24 cellular contexts compared by ENCODE assay signal in genomic region chr22:41567452-41567768, GRCh38. TPM values are rescaled to one million over a fixed set of nuclear protein-coding genes. Genes with fewer than 3 reads are reported as not detected.
DNase-seq lines count a peak whose midpoint lies in the region; ATAC-seq, FAIRE-seq and TF ChIP-seq lines count a peak whose summit lies in the region.
"Had no signal": no experiment of that assay in that cellular context is flagged by ENCODE, and none has a peak within 500 bp of the region (broad histone marks: within the 10 kb centered on the region; RNA-seq: fewer than 3 reads in every experiment).

No MANE protein-coding gene starts in this region.

- H4K20me1 ChIP-seq in K562 (replicated peaks; ENCODE audit: control insufficient read depth, insufficient read depth, low read length): no peaks in the 10 kb centered on the region

- no peak overlapping the region for H3K4me3 Mint-ChIP-seq in WTC11

- no peak overlapping the region for H3K27ac Mint-ChIP-seq in WTC11

- no peak for FAIRE-seq in K562 (lab: Jason Lieb, UNC)
- FAIRE-seq: A549, D721Med, GM18507, RCC 7860 had no signal

- H3K36me3 ChIP-seq in K562 (ENCODE audit: control insufficient read depth, insufficient read depth, low read length) (no peaks in the 10 kb centered on the region), vagina (no peaks in the 10 kb centered on the region)
- H3K36me3 ChIP-seq: BE2C had no signal

- H3K79me2 ChIP-seq in K562 (ENCODE audit: control insufficient read depth, insufficient read depth, low read length): no peaks in the 10 kb centered on the region

- 48% methylated on average over 3 of the region's 3 CpGs for WGBS in right cardiac atrium
- WGBS in K562 (ENCODE audit: insufficient coverage, low coverage, missing lambda C conversion rate): 84% methylated on average over 2 of the region's 3 CpGs

- in situ Hi-C loops in K562 (cut with MboI): no loop called here

- TF ChIP-seq POLR2A in K562 (conservative IDR thresholded peaks at IDR 0.05) (no peak), vagina (IDR thresholded peaks at IDR 0.05) (no peak)

- H3K36me3 Mint-ChIP-seq in WTC11: no peaks in the 10 kb centered on the region

- POLR2A ChIA-PET in K562 (lab: Yijun Ruan, JAX) (interaction anchor here (0.8 to 1.1 kb wide), 2 partner anchors 10 to 22 kb away, joined by 3 read pairs; partner anchors contain the start of gene PMM1), WTC11 (lab: Charles Lee) (no interaction called here)

- CTCF ChIA-PET in K562 (lab: Yijun Ruan, JAX; ENCODE audit: low intra/inter-chr PET ratio) (no interaction called here), WTC11 (lab: Charles Lee) (interaction anchor here (0.7 to 4.3 kb wide), 5 partner anchors 10 to 164 kb away, joined by 3 to 28 read pairs (median 5); no protein-coding TSS in a partner anchor)

- ATAC-seq in right cardiac atrium (no peak), left cardiac atrium (no peak), K562 (no peak), sciatic nerve (peak; percentile 24), WTC11 (no peak)
- ATAC-seq: A549 had no signal

- H3K27me3 ChIP-seq in right cardiac atrium (ENCODE audit: control insufficient read depth, insufficient read depth) (no peaks in the 10 kb centered on the region), K562 (ENCODE audit: control insufficient read depth in 2 of 2, insufficient read depth in 2 of 2, low read length in 2 of 2) (no peaks in the 10 kb centered on the region), vagina (no peaks in the 10 kb centered on the region)
- H3K27me3 ChIP-seq: BE2C had no signal

- H3K9me3 ChIP-seq in right cardiac atrium (ENCODE audit: control insufficient read depth, low read length) (no peaks in the 10 kb centered on the region), K562 (replicated peaks; ENCODE audit: control insufficient read depth, insufficient read depth, low read depth, low read length) (no peaks in the 10 kb centered on the region), vagina (no peaks in the 10 kb centered on the region)
- H3K9me3 ChIP-seq: A549, BE2C had no signal

- no TSS peak for BruUV-seq in K562 (replicated peaks; lab: Mats Ljungman, UMichigan)

- H3K27ac ChIP-seq in right cardiac atrium (ENCODE audit: low read length) (peak overlapping the region; percentile 13), K562 (ENCODE audit: extremely low read depth, low read depth, low read length) (no peak overlapping the region), vagina (peak overlapping the region; percentile 94)

- TF ChIP-seq RAD21 in K562 (CRISPR knock-in tag; conservative IDR thresholded peaks at IDR 0.05 in 1 of 2, IDR thresholded peaks at IDR 0.05 in 1 of 2): no peak

- H3K4me1 ChIP-seq in right cardiac atrium (ENCODE audit: control insufficient read depth, insufficient read depth, low read length): peaks cover 12% of the 10 kb centered on the region
- peaks cover 22 to 43% of the 10 kb centered on the region in 2 experiments; a peak in 4 of 5 replicates for H3K4me1 ChIP-seq in K562 (replicated peaks in 1 of 2; ENCODE audit: control insufficient read depth in 2 of 2, insufficient read depth in 2 of 2, low read length in 2 of 2)
- H3K4me1 ChIP-seq in vagina: peaks cover 33% of the 10 kb centered on the region

- no peak overlapping the region for H3K9ac ChIP-seq in K562 (ENCODE audit: insufficient read depth in 1 of 2, low read depth in 2 of 2, low read length in 2 of 2)

- H3K4me1 Mint-ChIP-seq in WTC11: peaks cover 9% of the 10 kb centered on the region

- no peak overlapping the region for H2AFZ ChIP-seq in K562 (ENCODE audit: low read depth, low read length)

- TF ChIP-seq CTCF in K562 (IDR thresholded peaks at IDR 0.05 in 2 of 3, conservative IDR thresholded peaks at IDR 0.05 in 1 of 3; ENCODE audit: insufficient read depth in 2 of 3, low read depth in 1 of 3, low read length in 3 of 3): no peak
- TF ChIP-seq CTCF in vagina (IDR thresholded peaks at IDR 0.05): no peak
- no peak for TF ChIP-seq CTCF in WTC11 (IDR thresholded peaks at IDR 0.05)

- peaks cover 5% of the 10 kb centered on the region; the same call in 1 of the 2 replicates for H3K27me3 Mint-ChIP-seq in WTC11 (ENCODE audit: low read depth)

- H3K4me2 ChIP-seq in K562 (ENCODE audit: insufficient read depth, low read length): no peak overlapping the region
- H3K4me2 ChIP-seq: A549 had no signal

- H3K9me1 ChIP-seq in K562 (ENCODE audit: control insufficient read depth, insufficient read depth, low read length): no peaks in the 10 kb centered on the region

- H3K4me3 ChIP-seq in right cardiac atrium (ENCODE audit: low read length) (no peak overlapping the region), K562 (no peak overlapping the region), vagina (no peak overlapping the region)
- H3K4me3 ChIP-seq: A549 had no signal

- intact Hi-C loops in right cardiac atrium (cut with DNase I): no loop called here
- intact Hi-C loops in left cardiac atrium (cut with DNase I): no loop called here
- intact Hi-C loops in K562 (cut with micrococcal nuclease): no loop called here
- intact Hi-C loops in sciatic nerve (cut with DNase I): no loop called here
- intact Hi-C loops in vagina (cut with DNase I): no loop called here

- no peak for TF ChIP-seq EP300 in K562 (IDR thresholded peaks at IDR 0.05; ENCODE audit: low read length)

- no peaks in the 10 kb centered on the region for H3K9me3 Mint-ChIP-seq in WTC11

- DNase-seq in right cardiac atrium: no peak
- no peak for DNase-seq in left cardiac atrium
- DNase-seq in K562 (ENCODE audit: extremely low read depth in 1 of 4, low spot score in 3 of 4): no peak
- DNase-seq in sciatic nerve (ENCODE audit: low spot score): no peak
- DNase-seq in vagina (ENCODE audit: extremely low spot score in 2 of 2): no peak
- DNase-seq in WTC11 (ENCODE audit: low spot score): no peak
- no peak for DNase-seq in activated CD8-positive, alpha-beta memory T cell treated with anti-CD3 and anti-CD28 coated beads, Interleukin-2, amount 50 U/mL, for 4 hours
- no peak for DNase-seq in NCI-H1092 treated with DMSO at 0.1 percent for 48 hours (lab: John Stamatoyannopoulos, UW)
- DNase-seq: BE2C, DMS53, GDM1, KBM-7, MM.1S, NCI-H1048, NCI-H146, NCI-H2029, NCI-H226, NCI-H510A treated with DMSO at 0.1 percent for 48 hours, NCI-H774 had no signal

RNA-seq across cellular contexts. Expression of gene CSDC2, which starts 6.6 kb away (rescaled TPM):
- total RNA-seq in right cardiac atrium: 100 to 1,000 TPM; 274 to 342 (median 287) TPM
- polyA plus RNA-seq in right cardiac atrium: 309 TPM
- total RNA-seq in left cardiac atrium: 100 to 1,000 TPM; 165 to 217 TPM
- 0.16 TPM in 1 of 2 replicates, not detected in the other for total RNA-seq in K562 (2011; cell fraction: chromatin; rRNA removed; ENCODE audit: low replicate concordance)
- total RNA-seq in K562 (2011; cell fraction: nucleolus; rRNA removed): 0.13 TPM in 1 of 2 replicates, not detected in the other
- total RNA-seq in K562 (2011; cell fraction: nucleoplasm; rRNA removed): not detected in 2 replicates
- not detected in 2 replicates for total RNA-seq in K562 (2014; rRNA removed)
- total RNA-seq in K562 (2014; rRNA removed; fragmentation: Illumina TruSeq; extraction: Trizol): not detected in 2 replicates
- not detected in 2 replicates for total RNA-seq in K562 (2015; rRNA removed; fragmentation: Illumina TruSeq; extraction: Trizol)
- 0.09 and 0.11 TPM in 2 replicates for total RNA-seq in K562 (2021)
- not detected in 2 replicates for polyA plus RNA-seq in K562 (2011; rRNA removed)
- 0.01 and 0.06 TPM in 2 replicates for polyA plus RNA-seq in K562 (2011; cell fraction: cytosol; rRNA removed)
- 0.08 and 0.14 TPM in 2 replicates for polyA plus RNA-seq in K562 (2011; cell fraction: nucleus; rRNA removed)
- polyA plus RNA-seq in K562 (2012): 0.09 and 0.10 TPM in 2 replicates
- polyA plus RNA-seq in K562 (2014; fragmentation: Illumina TruSeq; extraction: Trizol): not detected in 2 replicates
- polyA plus RNA-seq in K562 (2014; fragmentation: Nextera tagmentation; extraction: Ambion mirVana): not detected
- 0.09 TPM in 1 of 2 replicates, not detected in the other for polyA plus RNA-seq in K562 (2014; rRNA removed)
- not detected in 2 replicates for polyA minus RNA-seq in K562 (2011; rRNA and poly(A)+ RNA removed)
- polyA minus RNA-seq in K562 (2011; cell fraction: cytosol; rRNA and poly(A)+ RNA removed): not detected in 2 replicates
- not detected in 2 replicates for polyA minus RNA-seq in K562 (2011; cell fraction: nucleus; rRNA and poly(A)+ RNA removed)
- 1.6 TPM for total RNA-seq in sciatic nerve
- 29.7 TPM for total RNA-seq in vagina
- total RNA-seq in WTC11 (2021): 1.1 to 1.9 TPM (median 1.7 TPM) in 3 replicates
- total RNA-seq: OCI-LY7 had no signal

RNA-seq across cellular contexts. Expression of gene PMM1, which starts 22.2 kb away (rescaled TPM):
- 10 to 100 TPM; 12.6 to 21.4 (median 18.3) TPM for total RNA-seq in right cardiac atrium
- 19.1 TPM for polyA plus RNA-seq in right cardiac atrium
- total RNA-seq in left cardiac atrium: 10 to 100 TPM; 13.0 to 22.1 TPM
- total RNA-seq in K562 (2011; cell fraction: chromatin; rRNA removed; ENCODE audit: low replicate concordance): 23.5 and 53.2 TPM in 2 replicates
- total RNA-seq in K562 (2011; cell fraction: nucleolus; rRNA removed): 46.5 and 48.8 TPM in 2 replicates
- total RNA-seq in K562 (2011; cell fraction: nucleoplasm; rRNA removed): 33.7 and 34.2 TPM in 2 replicates
- 17.9 and 20.3 TPM in 2 replicates for total RNA-seq in K562 (2014; rRNA removed)
- total RNA-seq in K562 (2014; rRNA removed; fragmentation: Illumina TruSeq; extraction: Trizol): 6.3 and 10.4 TPM in 2 replicates
- total RNA-seq in K562 (2015; rRNA removed; fragmentation: Illumina TruSeq; extraction: Trizol): 10.2 and 11.1 TPM in 2 replicates
- 24.5 and 26.3 TPM in 2 replicates for total RNA-seq in K562 (2021)
- 20.3 and 26.2 TPM in 2 replicates for polyA plus RNA-seq in K562 (2011; rRNA removed)
- polyA plus RNA-seq in K562 (2011; cell fraction: cytosol; rRNA removed): 31.2 and 32.2 TPM in 2 replicates
- polyA plus RNA-seq in K562 (2011; cell fraction: nucleus; rRNA removed): 46.1 and 57.4 TPM in 2 replicates
- 22.9 and 46.0 TPM in 2 replicates for polyA plus RNA-seq in K562 (2012)
- 21.1 and 27.8 TPM in 2 replicates for polyA plus RNA-seq in K562 (2014; fragmentation: Illumina TruSeq; extraction: Trizol)
- 10 to 100 TPM; 17.6 to 23.8 TPM for polyA plus RNA-seq in K562 (2014; fragmentation: Nextera tagmentation; extraction: Ambion mirVana)
- 28.8 and 31.7 TPM in 2 replicates for polyA plus RNA-seq in K562 (2014; rRNA removed)
- polyA minus RNA-seq in K562 (2011; rRNA and poly(A)+ RNA removed): 10.0 and 10.3 TPM in 2 replicates
- 10.3 and 11.6 TPM in 2 replicates for polyA minus RNA-seq in K562 (2011; cell fraction: cytosol; rRNA and poly(A)+ RNA removed)
- polyA minus RNA-seq in K562 (2011; cell fraction: nucleus; rRNA and poly(A)+ RNA removed): 11.8 and 15.1 TPM in 2 replicates
- 28.4 TPM for total RNA-seq in sciatic nerve
- total RNA-seq in vagina: 40.8 TPM
- 14.8 to 15.7 TPM (median 15.0 TPM) in 3 replicates for total RNA-seq in WTC11 (2021)

RNA-seq across cellular contexts. Expression of gene POLR3H, which starts 23.1 kb away (rescaled TPM):
- total RNA-seq in right cardiac atrium (10 to 100 TPM; 21.0 to 26.7 (median 25.3) TPM), left cardiac atrium (10 to 100 TPM; 25.0 to 34.0 TPM), K562 (2014; rRNA removed) (14.2 and 14.3 TPM in 2 replicates), K562 (2014; rRNA removed; fragmentation: Illumina TruSeq; extraction: Trizol) (13.8 and 17.7 TPM in 2 replicates), K562 (2015; rRNA removed; fragmentation: Illumina TruSeq; extraction: Trizol) (21.7 and 22.2 TPM in 2 replicates), K562 (2021) (48.4 and 49.8 TPM in 2 replicates), sciatic nerve (26.6 TPM), vagina (21.4 TPM), WTC11 (2021) (28.8 to 30.8 TPM (median 29.8 TPM) in 3 replicates)
- polyA plus RNA-seq in right cardiac atrium (24.6 TPM), K562 (2011; rRNA removed) (33.8 and 33.9 TPM in 2 replicates), K562 (2014; fragmentation: Illumina TruSeq; extraction: Trizol) (38.6 and 39.5 TPM in 2 replicates), K562 (2014; fragmentation: Nextera tagmentation; extraction: Ambion mirVana) (10 to 100 TPM in 1 of 2 experiments, 1 to 10 TPM in 1; 5.3 to 10.3 TPM), K562 (2014; rRNA removed) (32.5 and 33.8 TPM in 2 replicates)
- total RNA-seq in K562 (2011; cell fraction: chromatin; rRNA removed; ENCODE audit: low replicate concordance): 27.2 and 67.1 TPM in 2 replicates
- 34.1 and 37.9 TPM in 2 replicates for total RNA-seq in K562 (2011; cell fraction: nucleolus; rRNA removed)
- total RNA-seq in K562 (2011; cell fraction: nucleoplasm; rRNA removed): 29.8 and 33.0 TPM in 2 replicates
- polyA plus RNA-seq in K562 (2011; cell fraction: cytosol; rRNA removed): 46.1 and 57.0 TPM in 2 replicates
- polyA plus RNA-seq in K562 (2011; cell fraction: nucleus; rRNA removed): 24.1 and 29.3 TPM in 2 replicates
- polyA plus RNA-seq in K562 (2012): 20.2 and 42.2 TPM in 2 replicates
- polyA minus RNA-seq in K562 (2011; rRNA and poly(A)+ RNA removed): 30.2 and 42.0 TPM in 2 replicates
- polyA minus RNA-seq in K562 (2011; cell fraction: cytosol; rRNA and poly(A)+ RNA removed): 12.9 and 14.1 TPM in 2 replicates
- 14.0 and 14.7 TPM in 2 replicates for polyA minus RNA-seq in K562 (2011; cell fraction: nucleus; rRNA and poly(A)+ RNA removed)

RNA-seq across cellular contexts. Expression of gene DESI1, which starts 53.4 kb away (rescaled TPM):
- total RNA-seq in right cardiac atrium (10 to 100 TPM; 56.5 to 90.7 (median 74.8) TPM), left cardiac atrium (10 to 100 TPM; 56.5 to 64.0 TPM), K562 (2014; rRNA removed) (19.7 and 30.9 TPM in 2 replicates), K562 (2014; rRNA removed; fragmentation: Illumina TruSeq; extraction: Trizol) (29.8 and 29.9 TPM in 2 replicates), K562 (2015; rRNA removed; fragmentation: Illumina TruSeq; extraction: Trizol) (27.9 and 30.7 TPM in 2 replicates), K562 (2021) (36.2 and 36.5 TPM in 2 replicates), sciatic nerve (28.8 TPM), vagina (20.6 TPM), WTC11 (2021) (30.3 to 32.2 TPM (median 30.4 TPM) in 3 replicates)
- polyA plus RNA-seq in right cardiac atrium (86.4 TPM), K562 (2011; rRNA removed) (38.7 and 40.1 TPM in 2 replicates), K562 (2014; fragmentation: Illumina TruSeq; extraction: Trizol) (42.3 and 45.9 TPM in 2 replicates), K562 (2014; fragmentation: Nextera tagmentation; extraction: Ambion mirVana) (1 to 10 TPM; 7.2 to 7.8 TPM), K562 (2014; rRNA removed) (29.3 and 29.4 TPM in 2 replicates)
- total RNA-seq in K562 (2011; cell fraction: chromatin; rRNA removed; ENCODE audit: low replicate concordance): 80.8 and 138 TPM in 2 replicates
- total RNA-seq in K562 (2011; cell fraction: nucleolus; rRNA removed): 66.0 and 67.4 TPM in 2 replicates
- total RNA-seq in K562 (2011; cell fraction: nucleoplasm; rRNA removed): 89.7 and 137 TPM in 2 replicates
- polyA plus RNA-seq in K562 (2011; cell fraction: cytosol; rRNA removed): 35.9 and 47.9 TPM in 2 replicates
- polyA plus RNA-seq in K562 (2011; cell fraction: nucleus; rRNA removed): 68.9 and 92.7 TPM in 2 replicates
- polyA plus RNA-seq in K562 (2012): 22.7 and 24.3 TPM in 2 replicates
- polyA minus RNA-seq in K562 (2011; rRNA and poly(A)+ RNA removed): 35.0 and 47.4 TPM in 2 replicates
- polyA minus RNA-seq in K562 (2011; cell fraction: cytosol; rRNA and poly(A)+ RNA removed): 21.1 and 26.5 TPM in 2 replicates
- 16.2 and 21.8 TPM in 2 replicates for polyA minus RNA-seq in K562 (2011; cell fraction: nucleus; rRNA and poly(A)+ RNA removed)

RNA-seq across cellular contexts. Expression of gene XRCC6, which starts 53.7 kb away (rescaled TPM):
- 100 to 1,000 TPM; 160 to 183 (median 173) TPM for total RNA-seq in right cardiac atrium
- polyA plus RNA-seq in right cardiac atrium: 144 TPM
- 100 to 1,000 TPM; 141 to 169 TPM for total RNA-seq in left cardiac atrium
- total RNA-seq in K562 (2011; cell fraction: chromatin; rRNA removed; ENCODE audit: low replicate concordance): 36.9 and 42.4 TPM in 2 replicates
- 36.5 and 41.2 TPM in 2 replicates for total RNA-seq in K562 (2011; cell fraction: nucleolus; rRNA removed)
- total RNA-seq in K562 (2011; cell fraction: nucleoplasm; rRNA removed): 42.1 and 47.8 TPM in 2 replicates
- total RNA-seq in K562 (2014; rRNA removed): 318 and 324 TPM in 2 replicates
- 343 and 371 TPM in 2 replicates for total RNA-seq in K562 (2014; rRNA removed; fragmentation: Illumina TruSeq; extraction: Trizol)
- total RNA-seq in K562 (2015; rRNA removed; fragmentation: Illumina TruSeq; extraction: Trizol): 335 and 337 TPM in 2 replicates
- total RNA-seq in K562 (2021): 294 and 302 TPM in 2 replicates
- polyA plus RNA-seq in K562 (2011; rRNA removed): 151 and 241 TPM in 2 replicates
- polyA plus RNA-seq in K562 (2011; cell fraction: cytosol; rRNA removed): 101 and 133 TPM in 2 replicates
- polyA plus RNA-seq in K562 (2011; cell fraction: nucleus; rRNA removed): 58.3 and 58.5 TPM in 2 replicates
- polyA plus RNA-seq in K562 (2012): 238 and 407 TPM in 2 replicates
- 359 and 381 TPM in 2 replicates for polyA plus RNA-seq in K562 (2014; fragmentation: Illumina TruSeq; extraction: Trizol)
- 100 to 1,000 TPM; 151 to 440 TPM for polyA plus RNA-seq in K562 (2014; fragmentation: Nextera tagmentation; extraction: Ambion mirVana)
- polyA plus RNA-seq in K562 (2014; rRNA removed): 295 and 313 TPM in 2 replicates
- polyA minus RNA-seq in K562 (2011; rRNA and poly(A)+ RNA removed): 165 and 175 TPM in 2 replicates
- 90.9 and 97.9 TPM in 2 replicates for polyA minus RNA-seq in K562 (2011; cell fraction: cytosol; rRNA and poly(A)+ RNA removed)
- polyA minus RNA-seq in K562 (2011; cell fraction: nucleus; rRNA and poly(A)+ RNA removed): 10.4 and 24.2 TPM in 2 replicates
- total RNA-seq in sciatic nerve: 125 TPM
- total RNA-seq in vagina: 158 TPM
- 410 to 474 TPM (median 420 TPM) in 3 replicates for total RNA-seq in WTC11 (2021)

Comparison
In these comparisons a context has a peak if more than half of its experiments do, and no peak if none do; other contexts are left out.
1. RNA of gene CSDC2, which starts 6.6 kb away (total RNA-seq): 274 to 342 TPM in right cardiac atrium, 165 to 217 TPM in left cardiac atrium and 29.7 TPM in vagina (single experiment); 1.6 TPM in sciatic nerve (single experiment), 1.1 to 1.9 TPM in WTC11 and 0.09 to 0.16 TPM in K562; every median in the first group is over 10 times any median in the second.